Comparison of ENCODE assay signal across 1 cellular context in genomic region chr12:50265770-50266524, GRCh38.
TF ChIP-seq lines count a peak whose summit lies in the region.

No MANE protein-coding gene starts in this region.

TF ChIP-seq in K562, 482 proteins besides CTCF, POLR2A, EP300 and RAD21 (continued from another document):
- TF ChIP-seq BCOR (IDR thresholded peaks at IDR 0.05) = peak; percentile 87
- TF ChIP-seq RBM25 (IDR thresholded peaks at IDR 0.05; ENCODE audit: low read depth, low read length, severe bottlenecking) = peak; percentile 93
- peak; percentile 18; the same call in 1 of the 2 replicates for TF ChIP-seq HDAC2 (IDR thresholded peaks at IDR 0.05)
- no peak for TF ChIP-seq DLX4 (CRISPR knock-in tag; IDR thresholded peaks at IDR 0.05)
- no peak for TF ChIP-seq HDAC1 (IDR thresholded peaks at IDR 0.05)
- no peak for TF ChIP-seq POLR3A (IDR thresholded peaks at IDR 0.05; ENCODE audit: borderline replicate concordance, extremely low read depth, insufficient read depth, insufficient read length)
- peak; percentile 76 for TF ChIP-seq ADNP (tag; IDR thresholded peaks at IDR 0.05)
